Comparison of ENCODE assay signal across 8 cellular contexts in the genomic region with DNA sequence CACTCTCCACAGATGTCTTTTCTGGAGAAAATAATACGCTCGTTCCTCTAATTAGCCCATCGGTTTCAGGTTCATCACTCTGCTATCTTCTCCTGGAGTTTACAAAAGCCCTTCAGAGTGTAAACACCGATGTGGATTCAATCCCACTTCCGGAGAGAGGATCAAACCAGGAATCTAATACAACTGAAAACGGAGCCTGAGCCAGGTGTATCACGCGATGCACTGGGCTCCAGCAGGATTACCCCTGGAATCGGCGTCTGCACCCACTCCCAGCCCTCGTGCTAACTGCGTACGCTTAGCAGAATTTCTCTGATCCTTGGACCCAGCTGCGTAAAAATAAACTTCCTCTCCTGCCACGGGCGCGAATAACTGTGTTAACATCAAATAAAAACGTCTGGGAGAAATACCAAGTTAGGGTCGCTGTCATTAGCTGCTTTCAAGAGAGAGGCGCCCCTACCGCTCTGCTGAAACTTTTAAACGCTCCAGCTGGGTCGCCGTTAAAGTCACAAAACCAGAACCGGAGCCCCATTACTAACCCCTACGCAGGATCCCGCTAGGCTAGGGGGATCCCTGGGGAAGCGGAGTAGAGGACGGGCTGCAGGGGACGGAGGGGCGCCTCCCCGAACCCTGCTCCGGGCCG. TPM values are rescaled to one million over a fixed set of nuclear protein-coding genes. Genes with fewer than 3 reads are reported as not detected.
DNase-seq lines count a peak whose midpoint lies in the region; ATAC-seq, FAIRE-seq and TF ChIP-seq lines count a peak whose summit lies in the region.

No MANE protein-coding gene starts in this region.

- no peak for FAIRE-seq in GM12892 (lab: Jason Lieb, UNC)

- POLR2A ChIA-PET in activated naive CD8-positive, alpha-beta T cell treated with anti-CD3 and anti-CD28 coated beads, Interleukin-2, amount 10 ng/mL, durations not matched to agents 7 days and 5 days (lab: Charles Lee), result interaction anchor here (0.6 to 2.4 kb wide), 6 partner anchors 8 to 87 kb away, joined by 3 to 22 read pairs (median 4); partner anchors contain the start of genes AP4M1, MCM7 and ZKSCAN1

- H3K4me3 Mint-ChIP-seq in activated naive CD8-positive, alpha-beta T cell treated with anti-CD3 and anti-CD28 coated beads, Interleukin-2, amount 10 ng/mL, durations not matched to agents 7 days and 5 days, result peak overlapping the region; percentile 86

- H3K36me3 Mint-ChIP-seq in activated naive CD8-positive, alpha-beta T cell treated with anti-CD3 and anti-CD28 coated beads, Interleukin-2, amount 10 ng/mL, durations not matched to agents 7 days and 5 days, result peaks cover 22% of the 10 kb centered on the region

- DNase-seq in GM03348 (ENCODE audit: low spot score) (peak; percentile 18), HL-60 (ENCODE audit: low read depth in 1 of 2, low spot score in 1 of 2) (peak in 1 of 2 experiments; percentile 38), kidney glomerular epithelial cell (lab: John Stamatoyannopoulos, UW) (peak; percentile 33), suprapubic skin (ENCODE audit: low spot score in 2 of 2) (no peak), medulla oblongata (ENCODE audit: extremely low spot score) (no peak), GM13976 (ENCODE audit: low spot score) (no peak), GM12892 (ENCODE audit: insufficient read length) (no peak)
- DNase-seq in activated naive CD8-positive, alpha-beta T cell treated with anti-CD3 and anti-CD28 coated beads, Interleukin-2, amount 10 ng/mL, durations not matched to agents 7 days and 5 days, result no peak

- H3K27me3 ChIP-seq in HL-60 (ENCODE audit: insufficient read depth, poor library complexity, severe bottlenecking) (no peaks in the 10 kb centered on the region), suprapubic skin (no peaks in the 10 kb centered on the region)

- no peaks in the 10 kb centered on the region for H3K9me3 Mint-ChIP-seq in activated naive CD8-positive, alpha-beta T cell treated with anti-CD3 and anti-CD28 coated beads, Interleukin-2, amount 10 ng/mL, durations not matched to agents 7 days and 5 days

- no peak for TF ChIP-seq CTCF in HL-60 (IDR thresholded peaks at IDR 0.05; ENCODE audit: insufficient read depth, low read length)
- TF ChIP-seq CTCF in suprapubic skin (IDR thresholded peaks at IDR 0.05), result no peak
- TF ChIP-seq CTCF in GM13976 (IDR thresholded peaks at IDR 0.05; ENCODE audit: borderline replicate concordance, control extremely low read depth, extremely low read depth, insufficient read depth, missing control alignments), result no peak

- peak overlapping the region; percentile 69 for H3K27ac Mint-ChIP-seq in activated naive CD8-positive, alpha-beta T cell treated with anti-CD3 and anti-CD28 coated beads, Interleukin-2, amount 10 ng/mL, durations not matched to agents 7 days and 5 days

- TF ChIP-seq POLR2A in suprapubic skin (IDR thresholded peaks at IDR 0.05) (no peak), GM12892 (IDR thresholded peaks at IDR 0.05; ENCODE audit: low read depth, low read length) (no peak)

- peaks cover 25% of the 10 kb centered on the region for H3K4me1 Mint-ChIP-seq in activated naive CD8-positive, alpha-beta T cell treated with anti-CD3 and anti-CD28 coated beads, Interleukin-2, amount 10 ng/mL, durations not matched to agents 7 days and 5 days

- H3K27ac ChIP-seq in HL-60 (replicated peaks) (peak overlapping the region; percentile 88), suprapubic skin (peak overlapping the region; percentile 90)

- no peaks in the 10 kb centered on the region for H3K9me3 ChIP-seq in suprapubic skin

- peaks cover 10% of the 10 kb centered on the region for H3K27me3 Mint-ChIP-seq in activated naive CD8-positive, alpha-beta T cell treated with anti-CD3 and anti-CD28 coated beads, Interleukin-2, amount 10 ng/mL, durations not matched to agents 7 days and 5 days

- TF ChIP-seq EP300 in suprapubic skin (IDR thresholded peaks at IDR 0.05), result no peak

- peaks cover 30% of the 10 kb centered on the region for H3K4me1 ChIP-seq in suprapubic skin

- peak overlapping the region; percentile 98 for H3K4me3 ChIP-seq in HL-60 (replicated peaks; ENCODE audit: insufficient read depth, low read length)
- H3K4me3 ChIP-seq in suprapubic skin, result peak overlapping the region; percentile 98

- no peak for ATAC-seq in activated naive CD8-positive, alpha-beta T cell treated with anti-CD3 and anti-CD28 coated beads, Interleukin-2, amount 10 ng/mL, durations not matched to agents 7 days and 5 days (ENCODE audit: low read depth)

- under 1% methylated on average over 29 of the region's 34 CpGs for WGBS in suprapubic skin

- in situ Hi-C loops in GM13976 (cut with MboI; ENCODE audit: low sequenced_read_pairs, unreplicated experiment), result no loop called here

- peaks cover 23% of the 10 kb centered on the region for H3K36me3 ChIP-seq in suprapubic skin

RNA-seq across cellular contexts. Expression of gene ZNF3, which starts 0.5 kb away (rescaled TPM):
- 10 to 100 TPM; 28.0 to 32.6 TPM for total RNA-seq in activated naive CD8-positive, alpha-beta T cell treated with anti-CD3 and anti-CD28 coated beads, Interleukin-2, amount 10 ng/mL, durations not matched to agents 7 days and 5 days
- 10 to 100 TPM; 13.2 to 30.3 (median 24.4) TPM for total RNA-seq in suprapubic skin
- polyA plus RNA-seq in GM12892 (2012; ENCODE audit: missing spikeins), result 19.0 TPM

RNA-seq across cellular contexts. Expression of gene COPS6, which starts 7.8 kb away (rescaled TPM):
- 10 to 100 TPM; 72.4 to 76.7 TPM for total RNA-seq in activated naive CD8-positive, alpha-beta T cell treated with anti-CD3 and anti-CD28 coated beads, Interleukin-2, amount 10 ng/mL, durations not matched to agents 7 days and 5 days
- 10 to 100 TPM; 35.8 to 60.7 (median 47.7) TPM for total RNA-seq in suprapubic skin
- 127 TPM for polyA plus RNA-seq in GM12892 (2012; ENCODE audit: missing spikeins)

RNA-seq across cellular contexts. Expression of gene MCM7, which starts 20.2 kb away (rescaled TPM):
- total RNA-seq in activated naive CD8-positive, alpha-beta T cell treated with anti-CD3 and anti-CD28 coated beads, Interleukin-2, amount 10 ng/mL, durations not matched to agents 7 days and 5 days, result 100 to 1,000 TPM; 278 to 307 TPM
- 10 to 100 TPM; 43.8 to 97.0 (median 51.8) TPM for total RNA-seq in suprapubic skin
- 151 TPM for polyA plus RNA-seq in GM12892 (2012; ENCODE audit: missing spikeins)

RNA-seq across cellular contexts. Expression of gene AP4M1, which starts 20.4 kb away (rescaled TPM):
- 10 to 100 TPM; 15.0 to 16.5 TPM for total RNA-seq in activated naive CD8-positive, alpha-beta T cell treated with anti-CD3 and anti-CD28 coated beads, Interleukin-2, amount 10 ng/mL, durations not matched to agents 7 days and 5 days
- total RNA-seq in suprapubic skin, result 10 to 100 TPM; 16.7 to 33.2 (median 31.8) TPM
- 9.6 TPM for polyA plus RNA-seq in GM12892 (2012; ENCODE audit: missing spikeins)

RNA-seq across cellular contexts. Expression of gene ZSCAN21, which starts 31.4 kb away (rescaled TPM):
- 10 to 100 TPM in 1 of 2 experiments, 1 to 10 TPM in 1; 9.8 to 10.1 TPM for total RNA-seq in activated naive CD8-positive, alpha-beta T cell treated with anti-CD3 and anti-CD28 coated beads, Interleukin-2, amount 10 ng/mL, durations not matched to agents 7 days and 5 days
- 10 to 100 TPM in 3 of 4 donors, 1 to 10 TPM in 1; 8.9 to 18.5 (median 10.2) TPM for total RNA-seq in suprapubic skin
- polyA plus RNA-seq in GM12892 (2012; ENCODE audit: missing spikeins), result 10.2 TPM

Comparison
In these comparisons a context has a peak if more than half of its experiments do, and no peak if none do; other contexts are left out.
1. DNase-seq: peak in GM03348 (single experiment) and kidney glomerular epithelial cell (single experiment); none in activated naive CD8-positive, alpha-beta T cell treated with anti-CD3 and anti-CD28 coated beads, Interleukin-2, amount 10 ng/mL, durations not matched to agents 7 days and 5 days (single experiment), suprapubic skin (0 of 2), medulla oblongata (single experiment), GM13976 (single experiment) and GM12892 (single experiment).